ENCODE assay signal across 29 cellular contexts in the genomic region with DNA sequence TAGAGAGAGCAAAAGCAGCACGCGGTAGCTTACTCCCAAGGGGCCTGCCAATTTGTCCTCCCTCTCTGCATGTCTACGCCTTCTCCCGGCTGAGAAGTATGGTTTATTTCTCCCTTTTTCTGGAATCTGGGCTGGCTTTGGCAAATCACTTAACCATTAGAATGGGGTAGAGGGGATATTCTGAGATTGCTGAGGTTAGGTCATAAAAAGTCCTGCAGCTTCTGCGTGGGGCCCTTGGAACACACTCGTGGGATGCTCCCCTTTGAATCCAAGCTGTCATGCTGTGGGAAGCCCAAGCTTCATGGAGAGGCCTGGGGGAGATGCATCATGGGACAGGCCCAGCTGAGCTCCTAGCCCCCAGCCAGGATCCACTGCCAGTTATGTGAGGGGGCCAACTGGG.
"Had no signal": no experiment of that assay in that cellular context is flagged by ENCODE, and none has a peak within 500 bp of the region (broad histone marks: within the 10 kb centered on the region; RNA-seq: fewer than 3 reads in every experiment).

No MANE protein-coding gene starts in this region.

- DNase-seq: colonic mucosa; cortex of kidney; dermis blood vessel endothelial cell; dorsolateral prefrontal cortex; effector CD4-positive, alpha-beta T cell; effector CD8-positive, alpha-beta T cell; effector memory CD4-positive, alpha-beta T cell; effector memory CD8-positive, alpha-beta T cell; endodermal cell; erythroblast; esophagus squamous epithelium; foreskin fibroblast; foreskin keratinocyte; foreskin melanocyte; gastrocnemius medialis; glutamatergic neuron; head of caudate nucleus; heart left ventricle; heart right ventricle had no signal

- H3K36me3 ChIP-seq: colonic mucosa, esophagus muscularis mucosa, esophagus squamous epithelium, gastrocnemius medialis, gastroesophageal sphincter, heart left ventricle, heart right ventricle had no signal

- H3K27ac ChIP-seq: colonic mucosa, coronary artery, dorsolateral prefrontal cortex, epithelial cell of prostate, esophagus muscularis mucosa, esophagus squamous epithelium, foreskin keratinocyte, gastrocnemius medialis, gastroesophageal sphincter, heart left ventricle, heart right ventricle had no signal

- H3K27me3 Mint-ChIP-seq: dendritic cell treated with granulocyte-macrophage colony-stimulating factor and Interleukin-4, amounts not matched to agents 40 ng/mL and 50 ng/mL, for 4 days had no signal

- H3K4me3 Mint-ChIP-seq: dendritic cell treated with granulocyte-macrophage colony-stimulating factor and Interleukin-4, amounts not matched to agents 40 ng/mL and 50 ng/mL, for 4 days; effector memory CD8-positive, alpha-beta T cell; endodermal cell had no signal

- H3K9me3 Mint-ChIP-seq: effector memory CD8-positive, alpha-beta T cell had no signal

- H3K27me3 ChIP-seq: colonic mucosa, esophagus muscularis mucosa, esophagus squamous epithelium, foreskin keratinocyte, gastroesophageal sphincter had no signal

- FAIRE-seq: colon, endometrium, endothelial cell of umbilical vein, frontal cortex had no signal

- H3K9me3 ChIP-seq: colonic mucosa, esophagus muscularis mucosa, esophagus squamous epithelium, gastrocnemius medialis, gastroesophageal sphincter, heart left ventricle had no signal

- ATAC-seq: effector memory CD8-positive, alpha-beta T cell; esophagus mucosa; foreskin keratinocyte; gastrocnemius medialis; gastroesophageal sphincter; heart left ventricle; heart right ventricle had no signal

- H3K4me1 ChIP-seq: colonic mucosa, foreskin keratinocyte, gastrocnemius medialis had no signal

- H3K27ac Mint-ChIP-seq: dendritic cell treated with granulocyte-macrophage colony-stimulating factor and Interleukin-4, amounts not matched to agents 40 ng/mL and 50 ng/mL, for 4 days; effector memory CD8-positive, alpha-beta T cell; endodermal cell had no signal

- H3K4me3 ChIP-seq: colonic mucosa, coronary artery, dorsolateral prefrontal cortex, esophagus muscularis mucosa, esophagus squamous epithelium, gastrocnemius medialis, gastroesophageal sphincter, heart left ventricle, heart right ventricle had no signal
